In genomic region chr14:104651876-104652260, GRCh38 we compare ENCODE assay signal across 18 cellular contexts. TPM values are rescaled to one million over a fixed set of nuclear protein-coding genes. Genes with fewer than 3 reads are reported as not detected.
"Had no signal": no experiment of that assay in that cellular context is flagged by ENCODE, and none has a peak within 500 bp of the region (broad histone marks: within the 10 kb centered on the region; RNA-seq: fewer than 3 reads in every experiment).

No MANE protein-coding gene starts in this region.

- H3K4me1 ChIP-seq: psoas muscle had no signal

- H3K27ac ChIP-seq: cardiac muscle cell, heart left ventricle, psoas muscle, spleen, upper lobe of left lung had no signal

- H3K27ac Mint-ChIP-seq: activated CD4-positive, alpha-beta T cell treated with anti-CD3 and anti-CD28 coated beads for 36 hours; activated CD8-positive, alpha-beta T cell treated with anti-CD3 and anti-CD28 coated beads for 36 hours had no signal

- ATAC-seq: activated CD4-positive, alpha-beta T cell treated with anti-CD3 and anti-CD28 coated beads for 36 hours; activated CD8-positive, alpha-beta T cell treated with anti-CD3 and anti-CD28 coated beads for 36 hours; naive thymus-derived CD8-positive, alpha-beta T cell; stimulated activated naive CD8-positive, alpha-beta T cell treated with anti-CD3 and anti-CD28 coated beads, Interleukin-15, Interleukin-2, amounts not matched to agents 100 U/mL and 50 U/mL, for 24 hours had no signal

- H3K27me3 ChIP-seq: cardiac muscle cell, upper lobe of left lung had no signal

- H3K4me3 ChIP-seq: cardiac muscle cell, heart left ventricle, mucosa of descending colon, psoas muscle, spleen, upper lobe of left lung had no signal

- H3K9me3 ChIP-seq: mucosa of descending colon, psoas muscle had no signal

- FAIRE-seq: astrocyte, colon, frontal cortex had no signal

- DNase-seq: activated CD4-positive, alpha-beta T cell treated with anti-CD3 and anti-CD28 coated beads for 36 hours; activated CD8-positive, alpha-beta memory T cell treated with anti-CD3 and anti-CD28 coated beads, Interleukin-2, amount 50 U/mL, for 48 hours; activated CD8-positive, alpha-beta T cell treated with anti-CD3 and anti-CD28 coated beads for 36 hours; effector CD4-positive, alpha-beta T cell; heart left ventricle; mammary epithelial cell; mucosa of descending colon; naive thymus-derived CD8-positive, alpha-beta T cell; occipital lobe; psoas muscle; spleen; stimulated activated CD4-positive, alpha-beta T cell treated with anti-CD3 and anti-CD28 coated beads, Interleukin-1b, Interleukin-23, amount 100 ng/mL, for 48 hours; stimulated activated naive CD8-positive, alpha-beta T cell treated with anti-CD3 and anti-CD28 coated beads, Interleukin-15, Interleukin-2, amounts not matched to agents 100 U/mL and 50 U/mL, for 24 hours had no signal

- H3K4me3 Mint-ChIP-seq: activated CD4-positive, alpha-beta T cell treated with anti-CD3 and anti-CD28 coated beads for 36 hours; activated CD8-positive, alpha-beta T cell treated with anti-CD3 and anti-CD28 coated beads for 36 hours; naive thymus-derived CD8-positive, alpha-beta T cell had no signal

- H3K36me3 ChIP-seq: cardiac muscle cell, heart left ventricle, spleen, upper lobe of left lung had no signal

RNA-seq across cellular contexts. Expression of gene TMEM179, which starts 47.3 kb away (rescaled TPM):
- total RNA-seq: activated CD8-positive, alpha-beta T cell treated with anti-CD3 and anti-CD28 coated beads for 36 hours; naive thymus-derived CD8-positive, alpha-beta T cell; psoas muscle; spleen; upper lobe of left lung had no signal
- polyA plus RNA-seq: mammary epithelial cell; naive thymus-derived CD8-positive, alpha-beta T cell had no signal
